ENCODE assay signal across 8 cellular contexts in genomic region chr1:200150721-200151120, GRCh38.
DNase-seq lines count a peak whose midpoint lies in the region; ATAC-seq and TF ChIP-seq lines count a peak whose summit lies in the region.

No MANE protein-coding gene starts in this region.

- H3K27me3 Mint-ChIP-seq in T-helper 2 cell treated with Interferon-gamma antibody and Interleukin-4, amounts not matched to agents 5 μg/mL and 100 μg/mL, for 36 hours (ENCODE audit: low read depth) = no peaks in the 10 kb centered on the region
- no peaks in the 10 kb centered on the region for H3K27me3 Mint-ChIP-seq in T-cell
- peaks cover 0 to 4% (median 0%) of the 10 kb centered on the region in 5 donors for H3K27me3 Mint-ChIP-seq in naive thymus-derived CD8-positive, alpha-beta T cell

- no peak; the same call in 1 of the 2 replicates for TF ChIP-seq CTCF in PC-3 (conservative IDR thresholded peaks at IDR 0.05; ENCODE audit: low read depth, low read length)

- ATAC-seq in HG02852 (IDR thresholded peaks at IDR 0.05; ENCODE audit: unreplicated experiment) (peak; percentile 39), PC-3 (peak; percentile 99), T-cell (replicated peaks in 1 of 4) (no peak)
- ATAC-seq in naive thymus-derived CD8-positive, alpha-beta T cell = no peak

- no peaks in the 10 kb centered on the region for H3K27me3 ChIP-seq in PC-3 (ENCODE audit: low read length)

- peak overlapping the region; percentile 55 for H3K4me2 ChIP-seq in PC-3 (ENCODE audit: low read length)

- peak overlapping the region; percentile 15 for H2AFZ ChIP-seq in PC-3 (ENCODE audit: low read length)

- H3F3A ChIP-seq in PC-3 (ENCODE audit: low read length, unreplicated experiment) = peaks cover 12% of the 10 kb centered on the region

- H3K9ac ChIP-seq in PC-3 (ENCODE audit: low read length) = peak overlapping the region; percentile 18

- peaks cover 27% of the 10 kb centered on the region for H3K4me1 ChIP-seq in PC-3 (ENCODE audit: insufficient read depth, low read length)

- no peaks in the 10 kb centered on the region for H4K20me1 ChIP-seq in PC-3 (ENCODE audit: low read length)

- no peaks in the 10 kb centered on the region for H3K9me2 ChIP-seq in PC-3 (replicated peaks; ENCODE audit: low read length)

- BruUV-seq in PC-3 (replicated peaks; lab: Mats Ljungman, UMichigan) = no TSS peak

- intact Hi-C loops in PC-3 (cut with micrococcal nuclease) = loop anchor here (1.0 kb wide), 1 partner anchor 29 kb away; no protein-coding TSS in a partner anchor

- peak; percentile 62 for DNase-seq in T-helper 2 cell treated with Interferon-gamma antibody and Interleukin-4, amounts not matched to agents 5 μg/mL and 100 μg/mL, for 36 hours (ENCODE audit: low spot score)
- DNase-seq in T-helper 2 cell (no peak), PC-3 (peak; percentile 99), hepatic stellate cell (ENCODE audit: low spot score) (peak; percentile 42), T-cell (no peak), CD1c-positive myeloid dendritic cell (ENCODE audit: extremely low spot score) (no peak)
- no peak for DNase-seq in naive thymus-derived CD8-positive, alpha-beta T cell

- no peak overlapping the region for H3K4me3 Mint-ChIP-seq in T-helper 2 cell treated with Interferon-gamma antibody and Interleukin-4, amounts not matched to agents 5 μg/mL and 100 μg/mL, for 36 hours
- no peak overlapping the region for H3K4me3 Mint-ChIP-seq in T-cell
- no peak overlapping the region for H3K4me3 Mint-ChIP-seq in naive thymus-derived CD8-positive, alpha-beta T cell

- H3K79me2 ChIP-seq in PC-3 (ENCODE audit: low read length) = no peaks in the 10 kb centered on the region

- H3K4me1 Mint-ChIP-seq in T-helper 2 cell treated with Interferon-gamma antibody and Interleukin-4, amounts not matched to agents 5 μg/mL and 100 μg/mL, for 36 hours (ENCODE audit: low read depth) = peaks cover 46% of the 10 kb centered on the region
- H3K4me1 Mint-ChIP-seq in T-cell = peaks cover 27 to 44% (median 28%) of the 10 kb centered on the region in 3 donors
- peaks cover 11 to 50% (median 24%) of the 10 kb centered on the region in 4 donors for H3K4me1 Mint-ChIP-seq in naive thymus-derived CD8-positive, alpha-beta T cell

- H3K36me3 Mint-ChIP-seq in T-helper 2 cell treated with Interferon-gamma antibody and Interleukin-4, amounts not matched to agents 5 μg/mL and 100 μg/mL, for 36 hours (ENCODE audit: low read depth) = peaks cover 4% of the 10 kb centered on the region
- no peaks in the 10 kb centered on the region for H3K36me3 Mint-ChIP-seq in T-cell
- H3K36me3 Mint-ChIP-seq in naive thymus-derived CD8-positive, alpha-beta T cell = no peaks in the 10 kb centered on the region

- 0 out of 2 replicates have a peak overlapping the region, but pooled peaks have one; percentile 2 for H3K4me3 ChIP-seq in PC-3 (ENCODE audit: low read length)

- H3K27ac ChIP-seq in PC-3 (ENCODE audit: low read length) = peak overlapping the region; percentile 81

- H3K27ac Mint-ChIP-seq in T-helper 2 cell treated with Interferon-gamma antibody and Interleukin-4, amounts not matched to agents 5 μg/mL and 100 μg/mL, for 36 hours = peak overlapping the region; percentile 69
- H3K27ac Mint-ChIP-seq in T-cell = no peak overlapping the region
- H3K27ac Mint-ChIP-seq in naive thymus-derived CD8-positive, alpha-beta T cell = peak overlapping the region in 1 of 10 donors; percentile 36

- POLR2A ChIA-PET in PC-3 (lab: Charles Lee; ENCODE audit: unreplicated experiment) = interaction anchor here (0.5 kb wide), 1 partner anchor 21 kb away, joined by 4 read pairs; no protein-coding TSS in a partner anchor
- POLR2A ChIA-PET in T-cell (lab: Charles Lee) = interaction anchor here in 1 of 2 donors (0.6 kb wide), 1 partner anchor 24 kb away, joined by 7 read pairs; no protein-coding TSS in a partner anchor
- POLR2A ChIA-PET in naive thymus-derived CD8-positive, alpha-beta T cell (lab: Charles Lee) = no interaction called here

- no peaks in the 10 kb centered on the region for H3K9me3 ChIP-seq in PC-3 (ENCODE audit: low read length)

- H3K9me3 Mint-ChIP-seq in T-helper 2 cell treated with Interferon-gamma antibody and Interleukin-4, amounts not matched to agents 5 μg/mL and 100 μg/mL, for 36 hours = no peaks in the 10 kb centered on the region
- no peaks in the 10 kb centered on the region for H3K9me3 Mint-ChIP-seq in T-cell
- no peaks in the 10 kb centered on the region for H3K9me3 Mint-ChIP-seq in naive thymus-derived CD8-positive, alpha-beta T cell

- H3K36me3 ChIP-seq in PC-3 (ENCODE audit: low read depth, low read length) = no peaks in the 10 kb centered on the region

- CTCF ChIA-PET in PC-3 (lab: Charles Lee) = interaction anchor here (0.6 to 0.9 kb wide), 4 partner anchors 60 to 400 kb away, joined by 3 to 4 read pairs (median 4); no protein-coding TSS in a partner anchor
- CTCF ChIA-PET in T-cell (lab: Charles Lee) = interaction anchor here in 1 of 2 donors (1.3 kb wide), 1 partner anchor 12 kb away, joined by 3 read pairs; no protein-coding TSS in a partner anchor

Comparison
In these comparisons a context has a peak if more than half of its experiments do, and no peak if none do; other contexts are left out.
1. DNase-seq: peak in T-helper 2 cell treated with Interferon-gamma antibody and Interleukin-4, amounts not matched to agents 5 μg/mL and 100 μg/mL, for 36 hours (single experiment), PC-3 (single experiment) and hepatic stellate cell (single experiment); none in T-helper 2 cell (0 of 5), T-cell (0 of 34), CD1c-positive myeloid dendritic cell (single experiment) and naive thymus-derived CD8-positive, alpha-beta T cell (0 of 10).
2. ATAC-seq: peak in HG02852 (single experiment) and PC-3 (single experiment); none in T-cell (0 of 4) and naive thymus-derived CD8-positive, alpha-beta T cell (0 of 2).